In genomic region chr2:147364597-147364996, GRCh38 we compare ENCODE assay signal across 11 cellular contexts.
DNase-seq lines count a peak whose midpoint lies in the region; ATAC-seq, FAIRE-seq and TF ChIP-seq lines count a peak whose summit lies in the region.
"Had no signal": no experiment of that assay in that cellular context is flagged by ENCODE, and none has a peak within 500 bp of the region (broad histone marks: within the 10 kb centered on the region; RNA-seq: fewer than 3 reads in every experiment).

No MANE protein-coding gene starts in this region.

- peaks cover 14% of the 10 kb centered on the region for H3K27me3 Mint-ChIP-seq in T-helper 2 cell treated with Interferon-gamma antibody and Interleukin-4, amounts not matched to agents 5 μg/mL and 100 μg/mL, for 36 hours (ENCODE audit: low read depth)
- H3K27me3 Mint-ChIP-seq: activated B cell treated with CpG ODN at 0.5 μM for 24 hours had no signal

- H3K36me3 Mint-ChIP-seq in T-helper 2 cell treated with Interferon-gamma antibody and Interleukin-4, amounts not matched to agents 5 μg/mL and 100 μg/mL, for 36 hours (ENCODE audit: low read depth): peaks cover 3% of the 10 kb centered on the region

- in situ Hi-C loops in gastrocnemius medialis (cut with MboI; ENCODE audit: low sequenced_read_pairs in 4 of 4): no loop called here

- H3K4me3 Mint-ChIP-seq in T-helper 2 cell treated with Interferon-gamma antibody and Interleukin-4, amounts not matched to agents 5 μg/mL and 100 μg/mL, for 36 hours: peak overlapping the region; percentile 24
- H3K4me3 Mint-ChIP-seq: activated B cell treated with CpG ODN at 0.5 μM for 24 hours had no signal

- CTCF ChIA-PET in A549 (lab: Yijun Ruan, JAX): no interaction called here

- H3K4me1 Mint-ChIP-seq in T-helper 2 cell treated with Interferon-gamma antibody and Interleukin-4, amounts not matched to agents 5 μg/mL and 100 μg/mL, for 36 hours (ENCODE audit: low read depth): peaks cover 7% of the 10 kb centered on the region

- intact Hi-C loops in esophagus muscularis mucosa (cut with DNase I): no loop called here
- intact Hi-C loops in gastrocnemius medialis (cut with DNase I; ENCODE audit: low total_unique reads): no loop called here

- H3K4me1 ChIP-seq in A549: no peaks in the 10 kb centered on the region
- H3K4me1 ChIP-seq in esophagus muscularis mucosa: peaks cover 0 to 57% (median 32%) of the 10 kb centered on the region in 4 donors
- no peaks in the 10 kb centered on the region for H3K4me1 ChIP-seq in gastrocnemius medialis

- H3K9me3 Mint-ChIP-seq in T-helper 2 cell treated with Interferon-gamma antibody and Interleukin-4, amounts not matched to agents 5 μg/mL and 100 μg/mL, for 36 hours: peaks cover 11% of the 10 kb centered on the region
- H3K9me3 Mint-ChIP-seq: activated B cell treated with CpG ODN at 0.5 μM for 24 hours had no signal

- H3K4me3 ChIP-seq in A549: no peak overlapping the region
- peak overlapping the region in 1 of 4 donors; percentile 7 for H3K4me3 ChIP-seq in esophagus muscularis mucosa
- H3K4me3 ChIP-seq in gastrocnemius medialis: no peak overlapping the region

- POLR2A ChIA-PET in A549 (lab: Yijun Ruan, JAX): no interaction called here

- H3K36me3 ChIP-seq in esophagus muscularis mucosa (no peaks in the 10 kb centered on the region), gastrocnemius medialis (no peaks in the 10 kb centered on the region)

- H3K27ac ChIP-seq in A549 (no peak overlapping the region), esophagus muscularis mucosa (replicated peaks in 1 of 4) (no peak overlapping the region), gastrocnemius medialis (no peak overlapping the region)

- no peaks in the 10 kb centered on the region for H3K27me3 ChIP-seq in esophagus muscularis mucosa
- H3K27me3 ChIP-seq in gastrocnemius medialis: no peaks in the 10 kb centered on the region

- TF ChIP-seq RAD21 in A549 (conservative IDR thresholded peaks at IDR 0.05 in 1 of 2, IDR thresholded peaks at IDR 0.05 in 1 of 2): no peak

- DNase-seq in A549 (ENCODE audit: low read depth in 1 of 2, low spot score in 1 of 2) (no peak), GM12891 (ENCODE audit: insufficient read length, low spot score) (no peak), esophagus muscularis mucosa (ENCODE audit: extremely low spot score) (no peak), Ammon's horn (ENCODE audit: low spot score) (no peak), gastrocnemius medialis (no peak)
- no peak for DNase-seq in T-helper 2 cell treated with Interferon-gamma antibody and Interleukin-4, amounts not matched to agents 5 μg/mL and 100 μg/mL, for 36 hours (ENCODE audit: low spot score)
- no peak for DNase-seq in stimulated activated CD4-positive, alpha-beta T cell treated with anti-CD3 and anti-CD28 coated beads, Interleukin-1b, Interleukin-23, amount 100 ng/mL, for 48 hours
- DNase-seq: activated B cell treated with CpG ODN at 0.5 μM for 24 hours, NCI-H1694 treated with DMSO at 0.1 percent for 48 hours, occipital lobe had no signal

- no peak for TF ChIP-seq EP300 in A549 (IDR thresholded peaks at IDR 0.05)
- no peak for TF ChIP-seq EP300 in esophagus muscularis mucosa (IDR thresholded peaks at IDR 0.05)

- 0 out of 3 replicates have a peak overlapping the region, but pooled peaks have one; percentile 14 for H3K4me2 ChIP-seq in A549

- WGBS in A549 (ENCODE audit: missing lambda C conversion rate): 16% methylated on average over 3 of the region's 3 CpGs
- 83% methylated on average over 3 of the region's 3 CpGs for WGBS in esophagus muscularis mucosa

- TF ChIP-seq POLR2A in A549 (IDR thresholded peaks at IDR 0.05; ENCODE audit: low read length) (no peak), GM12891 (IDR thresholded peaks at IDR 0.05; ENCODE audit: low read depth, low read length) (no peak), esophagus muscularis mucosa (IDR thresholded peaks at IDR 0.05; ENCODE audit: low read depth) (no peak), gastrocnemius medialis (IDR thresholded peaks at IDR 0.05) (no peak)

- H3K9me3 ChIP-seq in A549: no peaks in the 10 kb centered on the region
- H3K9me3 ChIP-seq in esophagus muscularis mucosa: no peaks in the 10 kb centered on the region
- no peaks in the 10 kb centered on the region for H3K9me3 ChIP-seq in gastrocnemius medialis

- FAIRE-seq in A549 (lab: Jason Lieb, UNC) (no peak), GM12891 (lab: Jason Lieb, UNC) (peak; percentile 26)

- H3K27ac Mint-ChIP-seq in T-helper 2 cell treated with Interferon-gamma antibody and Interleukin-4, amounts not matched to agents 5 μg/mL and 100 μg/mL, for 36 hours: peak overlapping the region; percentile 26
- H3K27ac Mint-ChIP-seq: activated B cell treated with CpG ODN at 0.5 μM for 24 hours had no signal

- ATAC-seq in A549: no peak
- ATAC-seq in HG03354 (IDR thresholded peaks at IDR 0.05; ENCODE audit: poor library complexity, severe bottlenecking, unreplicated experiment): peak; percentile 79
- no peak for ATAC-seq in gastrocnemius medialis

- TF ChIP-seq CTCF in A549 (IDR thresholded peaks at IDR 0.05): no peak
- TF ChIP-seq CTCF in esophagus muscularis mucosa (IDR thresholded peaks at IDR 0.05): no peak
- TF ChIP-seq CTCF in gastrocnemius medialis (IDR thresholded peaks at IDR 0.05 in 4 of 5, conservative IDR thresholded peaks at IDR 0.05 in 1 of 5): no peak

TF ChIP-seq in A549, 52 proteins besides CTCF, POLR2A, EP300 and RAD21:
- no peak for TF ChIP-seq FOSB (CRISPR knock-in tag; IDR thresholded peaks at IDR 0.05)
- no peak for TF ChIP-seq MAFK (IDR thresholded peaks at IDR 0.05; ENCODE audit: partially characterized antibody)
- TF ChIP-seq RCOR1 (IDR thresholded peaks at IDR 0.05; ENCODE audit: low read depth, low read length): no peak
- no peak for TF ChIP-seq CBX8 (IDR thresholded peaks at IDR 0.05)
- no peak for TF ChIP-seq MAZ (IDR thresholded peaks at IDR 0.05; ENCODE audit: borderline replicate concordance, low read depth, low read length)
- TF ChIP-seq TP53 (CRISPR knock-in tag; IDR thresholded peaks at IDR 0.05): no peak
- TF ChIP-seq, protein P1, sequence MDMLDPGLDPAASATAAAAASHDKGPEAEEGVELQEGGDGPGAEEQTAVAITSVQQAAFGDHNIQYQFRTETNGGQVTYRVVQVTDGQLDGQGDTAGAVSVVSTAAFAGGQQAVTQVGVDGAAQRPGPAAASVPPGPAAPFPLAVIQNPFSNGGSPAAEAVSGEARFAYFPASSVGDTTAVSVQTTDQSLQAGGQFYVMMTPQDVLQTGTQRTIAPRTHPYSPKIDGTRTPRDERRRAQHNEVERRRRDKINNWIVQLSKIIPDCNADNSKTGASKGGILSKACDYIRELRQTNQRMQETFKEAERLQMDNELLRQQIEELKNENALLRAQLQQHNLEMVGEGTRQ (IDR thresholded peaks at IDR 0.05): no peak
- no peak for TF ChIP-seq CHD4 (IDR thresholded peaks at IDR 0.05; ENCODE audit: borderline replicate concordance)
- no peak for TF ChIP-seq PHF8 (IDR thresholded peaks at IDR 0.05; ENCODE audit: borderline replicate concordance, low read depth)
- TF ChIP-seq RARB (CRISPR knock-in tag; IDR thresholded peaks at IDR 0.05): no peak
- no peak for TF ChIP-seq JUN (IDR thresholded peaks at IDR 0.05)
- no peak for TF ChIP-seq CBX2 (IDR thresholded peaks at IDR 0.05; ENCODE audit: borderline replicate concordance, low read depth)
- TF ChIP-seq CHD2 (IDR thresholded peaks at IDR 0.05; ENCODE audit: low read length, partially characterized antibody): no peak

TF ChIP-seq in GM12891, 5 proteins besides CTCF, POLR2A, EP300 and RAD21:
- TF ChIP-seq PAX5 (IDR thresholded peaks at IDR 0.05; ENCODE audit: insufficient read depth, low read length, severe bottlenecking): no peak
- no peak for TF ChIP-seq SPI1 (IDR thresholded peaks at IDR 0.05; ENCODE audit: low read depth, low read length)
- no peak for TF ChIP-seq POU2F2 (IDR thresholded peaks at IDR 0.05; ENCODE audit: low read depth, low read length)
- no peak for TF ChIP-seq TAF1 (IDR thresholded peaks at IDR 0.05; ENCODE audit: low read depth, low read length)
- TF ChIP-seq POLR2AphosphoS5 (IDR thresholded peaks at IDR 0.05; ENCODE audit: low read depth, low read length): no peak
